10 cellular contexts compared by ENCODE assay signal in the genomic region with DNA sequence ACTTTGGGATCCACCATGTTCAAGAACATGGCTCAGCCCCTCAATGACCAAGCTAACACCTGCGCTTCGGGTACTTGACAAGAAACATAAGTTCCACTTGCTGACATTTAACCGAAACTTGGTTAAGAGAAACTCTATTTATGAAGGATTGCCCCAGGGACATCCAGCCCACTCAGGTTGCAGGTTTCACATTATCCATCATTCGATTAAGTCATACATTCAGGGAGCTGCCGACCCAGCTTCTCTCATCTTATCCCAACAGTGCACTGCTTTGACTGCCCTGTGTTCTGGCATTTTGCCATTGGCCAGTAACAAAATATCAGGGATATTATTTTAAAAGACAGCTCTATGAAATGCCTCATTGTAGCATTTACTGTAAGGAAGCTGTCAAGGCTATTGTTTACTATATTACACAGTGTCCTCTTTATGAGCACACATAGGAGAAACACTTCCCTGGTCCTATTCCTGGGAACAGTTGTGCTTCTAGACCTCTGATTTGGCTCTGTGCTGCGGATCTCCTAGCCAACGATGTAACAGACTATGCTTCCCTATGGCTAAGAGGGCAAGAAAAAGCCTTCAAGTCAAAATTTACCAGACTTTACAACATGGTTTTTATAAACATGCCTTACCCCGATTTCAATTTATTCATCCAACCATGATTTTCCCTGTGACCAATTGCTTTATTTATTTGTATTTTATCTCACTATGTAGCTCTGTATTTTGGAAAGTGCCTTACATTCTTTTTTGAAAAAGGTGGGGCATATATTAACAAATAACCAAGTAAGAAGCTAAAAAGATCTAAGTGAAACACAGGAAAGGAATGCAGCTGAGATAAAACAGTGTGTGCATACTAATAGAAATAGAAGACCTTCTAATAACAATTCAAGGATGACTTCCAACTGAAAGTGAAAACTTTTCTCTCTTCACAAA.
DNase-seq lines count a peak whose midpoint lies in the region; ATAC-seq and TF ChIP-seq lines count a peak whose summit lies in the region.
"Had no signal": no experiment of that assay in that cellular context is flagged by ENCODE, and none has a peak within 500 bp of the region (broad histone marks: within the 10 kb centered on the region; RNA-seq: fewer than 3 reads in every experiment).

No MANE protein-coding gene starts in this region.

- H3K4me1 ChIP-seq in right atrium auricular region (peaks cover 0 to 36% of the 10 kb centered on the region in 2 donors), left lung (no peaks in the 10 kb centered on the region), aorta (ENCODE audit: control insufficient read depth in 1 of 2, insufficient read depth in 2 of 2, low read length in 2 of 2) (peaks cover 6 to 7% of the 10 kb centered on the region in 2 donors)

- H3K36me3 ChIP-seq in right atrium auricular region (no peaks in the 10 kb centered on the region), brain microvascular endothelial cell (replicated peaks) (no peaks in the 10 kb centered on the region), left lung (no peaks in the 10 kb centered on the region), aorta (ENCODE audit: control insufficient read depth in 1 of 2, insufficient read depth in 2 of 2, low read length in 1 of 2) (no peaks in the 10 kb centered on the region)

- H3K4me3 Mint-ChIP-seq in activated CD4-positive, alpha-beta T cell treated with anti-CD3 and anti-CD28 coated beads, Interleukin-2, amount 10 ng/mL, durations not matched to agents 7 days and 5 days = no peak overlapping the region
- H3K4me3 Mint-ChIP-seq in activated T-cell treated with anti-CD3 and anti-CD28 coated beads, Interleukin-2, amount 50 U/mL, for 24 hours = no peak overlapping the region
- H3K4me3 Mint-ChIP-seq: B cell had no signal

- no peaks in the 10 kb centered on the region for H3K9me3 Mint-ChIP-seq in activated CD4-positive, alpha-beta T cell treated with anti-CD3 and anti-CD28 coated beads, Interleukin-2, amount 10 ng/mL, durations not matched to agents 7 days and 5 days
- no peaks in the 10 kb centered on the region for H3K9me3 Mint-ChIP-seq in activated T-cell treated with anti-CD3 and anti-CD28 coated beads, Interleukin-2, amount 50 U/mL, for 24 hours

- in situ Hi-C loops in brain microvascular endothelial cell (cut with HindIII; ENCODE audit: low pct_ligation_motif_present, low sequenced_read_pairs) = no loop called here

- H3K4me3 ChIP-seq in right atrium auricular region = no peak overlapping the region
- H3K4me3 ChIP-seq in brain microvascular endothelial cell (ENCODE audit: low read depth, low read length) = no peak overlapping the region
- H3K4me3 ChIP-seq in left lung = no peak overlapping the region
- H3K4me3 ChIP-seq in aorta (ENCODE audit: low read length in 2 of 2) = peak overlapping the region in 1 of 2 donors; percentile 41

- CTCF ChIA-PET in activated CD4-positive, alpha-beta T cell treated with anti-CD3 and anti-CD28 coated beads, Interleukin-2, amount 10 ng/mL, durations not matched to agents 7 days and 5 days (lab: Charles Lee) = no interaction called here

- DNase-seq in Right ventricle myocardium superior (no peak), right atrium auricular region (ENCODE audit: low spot score) (no peak), brain microvascular endothelial cell (peak; percentile 57), left lung (no peak), aorta (peak in 1 of 2 donors; percentile 56)
- no peak for DNase-seq in activated CD4-positive, alpha-beta T cell treated with anti-CD3 and anti-CD28 coated beads, Interleukin-2, amount 10 ng/mL, durations not matched to agents 7 days and 5 days
- no peak for DNase-seq in activated T-cell treated with anti-CD3 and anti-CD28 coated beads, Interleukin-2, amount 50 U/mL, for 24 hours
- DNase-seq: NCI-H2081 treated with DMSO at 0.1 percent for 48 hours had no signal

- TF ChIP-seq CTCF in right atrium auricular region (IDR thresholded peaks at IDR 0.05) (no peak), brain microvascular endothelial cell (IDR thresholded peaks at IDR 0.05; ENCODE audit: low read depth, low read length, missing control alignments) (no peak), left lung (IDR thresholded peaks at IDR 0.05) (no peak)

- H3K4me1 Mint-ChIP-seq in activated CD4-positive, alpha-beta T cell treated with anti-CD3 and anti-CD28 coated beads, Interleukin-2, amount 10 ng/mL, durations not matched to agents 7 days and 5 days = peaks cover 16% of the 10 kb centered on the region
- peaks cover 21% of the 10 kb centered on the region for H3K4me1 Mint-ChIP-seq in activated T-cell treated with anti-CD3 and anti-CD28 coated beads, Interleukin-2, amount 50 U/mL, for 24 hours (ENCODE audit: low read depth)

- POLR2A ChIA-PET in activated CD4-positive, alpha-beta T cell treated with anti-CD3 and anti-CD28 coated beads, Interleukin-2, amount 10 ng/mL, durations not matched to agents 7 days and 5 days (lab: Charles Lee) = no interaction called here

- intact Hi-C loops in Right ventricle myocardium superior (cut with DNase I) = no loop called here
- intact Hi-C loops in left lung (cut with DNase I) = no loop called here
- intact Hi-C loops in aorta (cut with DNase I) = loop anchor here in 1 of 2 donors (5.0 kb wide), 1 partner anchor 109 kb away; a partner anchor contains a TSS

- H3K27me3 ChIP-seq in right atrium auricular region (no peaks in the 10 kb centered on the region), brain microvascular endothelial cell (replicated peaks) (no peaks in the 10 kb centered on the region), left lung (no peaks in the 10 kb centered on the region), aorta (ENCODE audit: control insufficient read depth in 1 of 2, insufficient read depth in 2 of 2, low read length in 1 of 2) (no peaks in the 10 kb centered on the region)

- H3K27ac ChIP-seq in right atrium auricular region = peak overlapping the region in 1 of 2 donors; percentile 46
- peak overlapping the region; percentile 82 for H3K27ac ChIP-seq in brain microvascular endothelial cell
- H3K27ac ChIP-seq in left lung = peak overlapping the region in 1 of 2 donors; percentile 51
- H3K27ac ChIP-seq in aorta (ENCODE audit: low read depth in 1 of 2, low read length in 2 of 2) = peak overlapping the region in 1 of 2 donors; percentile 92

- peak; percentile 92 for ATAC-seq in Right ventricle myocardium superior (ENCODE audit: poor library complexity)
- ATAC-seq in left lung = peak; percentile 34
- ATAC-seq in aorta (ENCODE audit: low FRiP score) = peak; percentile 56
- no peak for ATAC-seq in HG02759 (IDR thresholded peaks at IDR 0.05; ENCODE audit: unreplicated experiment)

- peaks cover 13% of the 10 kb centered on the region for H3K36me3 Mint-ChIP-seq in activated CD4-positive, alpha-beta T cell treated with anti-CD3 and anti-CD28 coated beads, Interleukin-2, amount 10 ng/mL, durations not matched to agents 7 days and 5 days (ENCODE audit: low read depth)
- H3K36me3 Mint-ChIP-seq in activated T-cell treated with anti-CD3 and anti-CD28 coated beads, Interleukin-2, amount 50 U/mL, for 24 hours (ENCODE audit: low read depth) = peaks cover 40% of the 10 kb centered on the region

- H3K9me3 ChIP-seq in right atrium auricular region (no peaks in the 10 kb centered on the region), left lung (no peaks in the 10 kb centered on the region), aorta (ENCODE audit: control insufficient read depth, low read length) (no peaks in the 10 kb centered on the region)

- no peak overlapping the region for H3K27ac Mint-ChIP-seq in activated CD4-positive, alpha-beta T cell treated with anti-CD3 and anti-CD28 coated beads, Interleukin-2, amount 10 ng/mL, durations not matched to agents 7 days and 5 days
- H3K27ac Mint-ChIP-seq in activated T-cell treated with anti-CD3 and anti-CD28 coated beads, Interleukin-2, amount 50 U/mL, for 24 hours = no peak overlapping the region
- H3K27ac Mint-ChIP-seq: B cell had no signal

- no peaks in the 10 kb centered on the region for H3K27me3 Mint-ChIP-seq in activated CD4-positive, alpha-beta T cell treated with anti-CD3 and anti-CD28 coated beads, Interleukin-2, amount 10 ng/mL, durations not matched to agents 7 days and 5 days
- no peaks in the 10 kb centered on the region for H3K27me3 Mint-ChIP-seq in activated T-cell treated with anti-CD3 and anti-CD28 coated beads, Interleukin-2, amount 50 U/mL, for 24 hours
- H3K27me3 Mint-ChIP-seq: B cell had no signal

- WGBS in aorta, 2 donors = 36% methylated on average over 8 of the region's 8 CpGs
